In the genomic region with DNA sequence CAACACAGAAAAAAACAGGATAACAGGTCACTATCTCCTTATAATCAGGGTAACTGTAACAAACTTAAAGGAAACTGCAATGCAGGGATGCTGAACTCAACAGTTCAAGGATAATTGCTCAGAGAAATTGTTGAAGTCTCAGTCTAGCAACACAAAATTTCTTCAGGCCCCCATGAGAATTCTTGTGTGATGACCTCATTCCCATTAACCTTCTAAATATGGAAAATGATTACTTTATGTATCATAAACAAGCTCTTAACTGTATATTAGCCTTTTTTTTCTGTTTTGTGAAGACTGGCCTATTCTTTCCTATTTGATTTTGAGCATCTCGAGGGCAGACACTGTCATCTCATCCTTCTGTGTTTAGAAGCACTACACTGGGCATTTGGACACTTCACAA, we compare ENCODE assay signal across 21 cellular contexts. TPM values are rescaled to one million over a fixed set of nuclear protein-coding genes. Genes with fewer than 3 reads are reported as not detected.
"Had no signal": no experiment of that assay in that cellular context is flagged by ENCODE, and none has a peak within 500 bp of the region (broad histone marks: within the 10 kb centered on the region; RNA-seq: fewer than 3 reads in every experiment).

No MANE protein-coding gene starts in this region.

- H3K27ac ChIP-seq: colonic mucosa, foreskin keratinocyte, pancreas, psoas muscle, testis, VCaP had no signal

- H3K4me3 ChIP-seq: colonic mucosa, pancreas, psoas muscle, testis had no signal

- H3K9me3 ChIP-seq: colonic mucosa, pancreas, psoas muscle, testis had no signal

- H3K4me1 ChIP-seq: colonic mucosa, foreskin keratinocyte, testis had no signal

- ATAC-seq: activated CD8-positive, alpha-beta T cell treated with anti-CD3 and anti-CD28 coated beads, Interleukin-2, amount 10 ng/mL, durations not matched to agents 7 days and 5 days; foreskin keratinocyte; left colon; pancreas; psoas muscle; right cardiac atrium; stimulated activated naive CD8-positive, alpha-beta T cell treated with anti-CD3 and anti-CD28 coated beads, Interleukin-15, amount 100 ng/mL, for 72 hours; T-cell had no signal

- H3K27me3 ChIP-seq: colonic mucosa, foreskin keratinocyte, pancreas, testis had no signal

- DNase-seq: activated CD4-positive, alpha-beta T cell treated with anti-CD3 and anti-CD28 coated beads, Interleukin-2, amount 50 U/mL, for 1 hour; activated CD4-positive, CD25-positive, alpha-beta regulatory T cell treated with anti-CD3 and anti-CD28 coated beads, Interleukin-2, amount 50 U/mL, for 72 hours; activated CD8-positive, alpha-beta T cell treated with anti-CD3 and anti-CD28 coated beads, Interleukin-2, amount 10 ng/mL, durations not matched to agents 7 days and 5 days; activated naive CD4-positive, alpha-beta T cell; activated T-cell treated with anti-CD3 and anti-CD28 coated beads, Interleukin-2, amount 50 U/mL, for 1 hour; amniotic stem cell; colonic mucosa; foreskin keratinocyte; left colon; nephron progenitor cell; pancreas; psoas muscle; right cardiac atrium; stimulated activated CD4-positive, alpha-beta T cell treated with anti-CD3 and anti-CD28 coated beads, Interleukin-1b, Interleukin-23, amount 100 ng/mL, for 48 hours; stimulated activated naive CD8-positive, alpha-beta T cell treated with anti-CD3 and anti-CD28 coated beads, Interleukin-15, amount 100 ng/mL, for 72 hours; T-cell; testis; trophoblast cell had no signal

- H3K36me3 ChIP-seq: colonic mucosa, pancreas had no signal

RNA-seq across cellular contexts. Expression of a gene that starts 47.1 kb away (rescaled TPM):
- total RNA-seq: foreskin keratinocyte, mononuclear cell had no signal
- polyA plus RNA-seq: foreskin keratinocyte, keratinocyte had no signal
